In the genomic region with DNA sequence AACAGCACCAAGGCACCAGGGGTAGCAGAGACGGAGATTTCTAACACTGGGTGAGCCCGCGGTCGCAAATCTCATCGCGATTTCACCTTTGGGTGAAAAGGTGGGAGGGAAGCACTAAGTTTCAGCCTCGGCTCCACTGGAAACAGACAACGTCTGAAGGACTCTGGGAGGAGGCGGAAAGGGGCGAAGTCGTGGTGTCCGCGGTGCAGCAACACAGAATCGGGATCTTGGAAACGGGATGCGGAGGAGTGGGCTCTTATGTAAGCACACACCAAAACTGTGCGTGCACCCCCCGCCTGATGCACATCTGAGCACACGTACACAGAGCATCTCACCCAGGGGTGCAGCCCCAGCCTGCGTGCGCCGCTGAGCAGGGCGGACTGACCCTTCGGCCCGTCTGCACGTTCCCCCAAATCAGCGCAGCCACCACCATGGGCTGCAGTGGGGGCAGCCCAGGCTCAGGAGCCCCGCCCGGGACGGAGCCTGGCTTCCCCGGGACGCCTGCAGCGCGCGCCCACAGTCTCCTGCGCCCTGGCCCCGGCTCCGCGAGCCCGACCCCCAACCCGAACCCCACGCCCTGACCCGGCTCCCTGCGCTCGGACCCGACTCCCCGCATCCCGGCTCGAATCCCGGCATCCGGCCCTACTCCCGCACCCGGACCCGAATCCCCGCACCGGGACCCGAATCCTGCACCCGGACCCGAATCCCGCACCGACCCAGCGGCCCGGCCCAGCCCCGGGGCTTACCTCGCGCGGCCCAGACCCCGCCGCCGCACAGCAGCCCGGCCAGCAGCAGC, we compare ENCODE assay signal across 1 cellular context.
A peak's percentile ranks its signal among the peaks of the same experiment; 100 is the strongest.
TF ChIP-seq lines count a peak whose summit lies in the region.

No MANE protein-coding gene starts in this region.

TF ChIP-seq in HepG2, 621 proteins besides CTCF, POLR2A, EP300 and RAD21 (continued from another document and continues in another):
- TF ChIP-seq, protein P1, sequence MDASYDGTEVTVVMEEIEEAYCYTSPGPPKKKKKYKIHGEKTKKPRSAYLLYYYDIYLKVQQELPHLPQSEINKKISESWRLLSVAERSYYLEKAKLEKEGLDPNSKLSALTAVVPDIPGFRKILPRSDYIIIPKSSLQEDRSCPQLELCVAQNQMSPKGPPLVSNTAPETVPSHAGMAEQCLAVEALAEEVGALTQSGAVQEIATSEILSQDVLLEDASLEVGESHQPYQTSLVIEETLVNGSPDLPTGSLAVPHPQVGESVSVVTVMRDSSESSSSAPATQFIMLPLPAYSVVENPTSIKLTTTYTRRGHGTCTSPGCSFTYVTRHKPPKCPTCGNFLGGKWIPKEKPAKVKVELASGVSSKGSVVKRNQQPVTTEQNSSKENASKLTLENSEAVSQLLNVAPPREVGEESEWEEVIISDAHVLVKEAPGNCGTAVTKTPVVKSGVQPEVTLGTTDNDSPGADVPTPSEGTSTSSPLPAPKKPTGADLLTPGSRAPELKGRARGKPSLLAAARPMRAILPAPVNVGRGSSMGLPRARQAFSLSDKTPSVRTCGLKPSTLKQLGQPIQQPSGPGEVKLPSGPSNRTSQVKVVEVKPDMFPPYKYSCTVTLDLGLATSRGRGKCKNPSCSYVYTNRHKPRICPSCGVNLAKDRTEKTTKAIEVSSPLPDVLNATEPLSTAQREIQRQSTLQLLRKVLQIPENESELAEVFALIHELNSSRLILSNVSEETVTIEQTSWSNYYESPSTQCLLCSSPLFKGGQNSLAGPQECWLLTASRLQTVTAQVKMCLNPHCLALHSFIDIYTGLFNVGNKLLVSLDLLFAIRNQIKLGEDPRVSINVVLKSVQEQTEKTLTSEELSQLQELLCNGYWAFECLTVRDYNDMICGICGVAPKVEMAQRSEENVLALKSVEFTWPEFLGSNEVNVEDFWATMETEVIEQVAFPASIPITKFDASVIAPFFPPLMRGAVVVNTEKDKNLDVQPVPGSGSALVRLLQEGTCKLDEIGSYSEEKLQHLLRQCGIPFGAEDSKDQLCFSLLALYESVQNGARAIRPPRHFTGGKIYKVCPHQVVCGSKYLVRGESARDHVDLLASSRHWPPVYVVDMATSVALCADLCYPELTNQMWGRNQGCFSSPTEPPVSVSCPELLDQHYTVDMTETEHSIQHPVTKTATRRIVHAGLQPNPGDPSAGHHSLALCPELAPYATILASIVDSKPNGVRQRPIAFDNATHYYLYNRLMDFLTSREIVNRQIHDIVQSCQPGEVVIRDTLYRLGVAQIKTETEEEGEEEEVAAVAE (CRISPR knock-in tag; IDR thresholded peaks at IDR 0.05; ENCODE audit: borderline replicate concordance), result no peak
- TF ChIP-seq IRX3 (CRISPR knock-in tag; IDR thresholded peaks at IDR 0.05; ENCODE audit: borderline replicate concordance, low read depth) (no peak), ARNT2 (CRISPR knock-in tag; IDR thresholded peaks at IDR 0.05; ENCODE audit: low read depth) (no peak), ZMAT3 (CRISPR knock-in tag; conservative IDR thresholded peaks at IDR 0.05) (0 out of 2 replicates have a peak, but pooled peaks have one; percentile 22), BCL6 (CRISPR knock-in tag; IDR thresholded peaks at IDR 0.05) (no peak), ZBTB7A (CRISPR knock-in tag; IDR thresholded peaks at IDR 0.05) (no peak), SOX13 (IDR thresholded peaks at IDR 0.05) (no peak), SOX13 (CRISPR knock-in tag; conservative IDR thresholded peaks at IDR 0.05 in 1 of 2, IDR thresholded peaks at IDR 0.05 in 1 of 2) (no peak), ZNF7 (CRISPR knock-in tag; IDR thresholded peaks at IDR 0.05) (no peak), KMT2A (CRISPR knock-in tag; IDR thresholded peaks at IDR 0.05) (peak; percentile 75; the same call in 1 of the 2 replicates), ZNF431 (CRISPR knock-in tag; IDR thresholded peaks at IDR 0.05; ENCODE audit: borderline replicate concordance, low read depth) (no peak), SALL1 (CRISPR knock-in tag; IDR thresholded peaks at IDR 0.05) (peak; percentile 30; the same call in 1 of the 2 replicates), PRMT3 (CRISPR knock-in tag; IDR thresholded peaks at IDR 0.05; ENCODE audit: borderline replicate concordance, low read depth) (0 out of 2 replicates have a peak, but pooled peaks have one; percentile 41), ZC3H4 (CRISPR knock-in tag; IDR thresholded peaks at IDR 0.05; ENCODE audit: borderline replicate concordance) (no peak), HNF4A (CRISPR knock-in tag; IDR thresholded peaks at IDR 0.05) (no peak), TCF7 (IDR thresholded peaks at IDR 0.05; ENCODE audit: low read depth) (no peak), WIZ (CRISPR knock-in tag; IDR thresholded peaks at IDR 0.05) (no peak), PPARG (CRISPR knock-in tag; conservative IDR thresholded peaks at IDR 0.05) (no peak), ZNF772 (CRISPR knock-in tag; IDR thresholded peaks at IDR 0.05) (0 out of 2 replicates have a peak, but pooled peaks have one; percentile 26), ZNF547 (CRISPR knock-in tag; IDR thresholded peaks at IDR 0.05) (no peak; the same call in 1 of the 2 replicates), ZNF619 (CRISPR knock-in tag; IDR thresholded peaks at IDR 0.05) (no peak), ZNF383 (CRISPR knock-in tag; IDR thresholded peaks at IDR 0.05; ENCODE audit: borderline replicate concordance) (no peak), ZNF660 (CRISPR knock-in tag; IDR thresholded peaks at IDR 0.05; ENCODE audit: borderline replicate concordance, low read depth) (no peak)
- TF ChIP-seq, protein P2, sequence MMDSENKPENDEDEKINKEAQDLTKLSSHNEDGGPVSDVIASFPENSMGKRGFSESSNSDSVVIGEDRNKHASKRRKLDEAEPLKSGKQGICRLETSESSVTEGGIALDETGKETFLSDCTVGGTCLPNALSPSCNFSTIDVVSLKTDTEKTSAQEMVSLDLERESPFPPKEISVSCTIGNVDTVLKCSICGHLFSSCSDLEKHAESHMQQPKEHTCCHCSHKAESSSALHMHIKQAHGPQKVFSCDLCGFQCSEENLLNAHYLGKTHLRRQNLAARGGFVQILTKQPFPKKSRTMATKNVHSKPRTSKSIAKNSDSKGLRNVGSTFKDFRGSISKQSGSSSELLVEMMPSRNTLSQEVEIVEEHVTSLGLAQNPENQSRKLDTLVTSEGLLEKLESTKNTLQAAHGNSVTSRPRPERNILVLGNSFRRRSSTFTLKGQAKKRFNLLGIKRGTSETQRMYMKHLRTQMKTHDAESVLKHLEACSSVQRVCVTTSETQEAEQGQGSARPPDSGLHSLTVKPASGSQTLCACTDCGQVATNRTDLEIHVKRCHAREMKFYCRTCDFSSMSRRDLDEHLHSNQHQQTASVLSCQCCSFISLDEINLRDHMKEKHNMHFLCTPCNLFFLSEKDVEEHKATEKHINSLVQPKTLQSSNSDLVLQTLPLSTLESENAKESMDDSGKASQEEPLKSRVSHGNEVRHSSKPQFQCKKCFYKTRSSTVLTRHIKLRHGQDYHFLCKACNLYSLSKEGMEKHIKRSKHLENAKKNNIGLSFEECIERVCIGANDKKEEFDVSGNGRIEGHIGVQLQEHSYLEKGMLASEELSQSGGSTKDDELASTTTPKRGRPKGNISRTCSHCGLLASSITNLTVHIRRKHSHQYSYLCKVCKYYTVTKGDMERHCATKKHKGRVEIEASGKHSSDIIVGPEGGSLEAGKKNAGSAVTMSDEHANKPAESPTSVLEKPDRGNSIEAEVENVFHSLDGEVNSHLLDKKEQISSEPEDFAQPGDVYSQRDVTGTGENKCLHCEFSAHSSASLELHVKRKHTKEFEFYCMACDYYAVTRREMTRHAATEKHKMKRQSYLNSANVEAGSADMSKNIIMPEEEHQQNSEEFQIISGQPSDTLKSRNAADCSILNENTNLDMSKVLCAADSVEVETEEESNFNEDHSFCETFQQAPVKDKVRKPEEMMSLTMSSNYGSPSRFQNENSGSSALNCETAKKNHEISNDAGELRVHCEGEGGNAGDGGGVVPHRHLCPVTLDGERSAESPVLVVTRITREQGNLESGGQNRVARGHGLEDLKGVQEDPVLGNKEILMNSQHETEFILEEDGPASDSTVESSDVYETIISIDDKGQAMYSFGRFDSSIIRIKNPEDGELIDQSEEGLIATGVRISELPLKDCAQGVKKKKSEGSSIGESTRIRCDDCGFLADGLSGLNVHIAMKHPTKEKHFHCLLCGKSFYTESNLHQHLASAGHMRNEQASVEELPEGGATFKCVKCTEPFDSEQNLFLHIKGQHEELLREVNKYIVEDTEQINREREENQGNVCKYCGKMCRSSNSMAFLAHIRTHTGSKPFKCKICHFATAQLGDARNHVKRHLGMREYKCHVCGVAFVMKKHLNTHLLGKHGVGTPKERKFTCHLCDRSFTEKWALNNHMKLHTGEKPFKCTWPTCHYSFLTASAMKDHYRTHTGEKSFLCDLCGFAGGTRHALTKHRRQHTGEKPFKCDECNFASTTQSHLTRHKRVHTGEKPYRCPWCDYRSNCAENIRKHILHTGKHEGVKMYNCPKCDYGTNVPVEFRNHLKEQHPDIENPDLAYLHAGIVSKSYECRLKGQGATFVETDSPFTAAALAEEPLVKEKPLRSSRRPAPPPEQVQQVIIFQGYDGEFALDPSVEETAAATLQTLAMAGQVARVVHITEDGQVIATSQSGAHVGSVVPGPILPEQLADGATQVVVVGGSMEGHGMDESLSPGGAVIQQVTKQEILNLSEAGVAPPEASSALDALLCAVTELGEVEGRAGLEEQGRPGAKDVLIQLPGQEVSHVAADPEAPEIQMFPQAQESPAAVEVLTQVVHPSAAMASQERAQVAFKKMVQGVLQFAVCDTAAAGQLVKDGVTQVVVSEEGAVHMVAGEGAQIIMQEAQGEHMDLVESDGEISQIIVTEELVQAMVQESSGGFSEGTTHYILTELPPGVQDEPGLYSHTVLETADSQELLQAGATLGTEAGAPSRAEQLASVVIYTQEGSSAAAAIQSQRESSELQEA (CRISPR knock-in tag; IDR thresholded peaks at IDR 0.05; ENCODE audit: not compliant biosample characterization), result peak; percentile 88
- TF ChIP-seq, protein P3, sequence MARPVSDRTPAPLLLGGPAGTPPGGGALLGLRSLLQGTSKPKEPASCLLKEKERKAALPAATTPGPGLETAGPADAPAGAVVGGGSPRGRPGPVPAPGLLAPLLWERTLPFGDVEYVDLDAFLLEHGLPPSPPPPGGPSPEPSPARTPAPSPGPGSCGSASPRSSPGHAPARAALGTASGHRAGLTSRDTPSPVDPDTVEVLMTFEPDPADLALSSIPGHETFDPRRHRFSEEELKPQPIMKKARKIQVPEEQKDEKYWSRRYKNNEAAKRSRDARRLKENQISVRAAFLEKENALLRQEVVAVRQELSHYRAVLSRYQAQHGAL (CRISPR knock-in tag; IDR thresholded peaks at IDR 0.05; ENCODE audit: not compliant biosample characterization), result no peak
- TF ChIP-seq, protein P4, sequence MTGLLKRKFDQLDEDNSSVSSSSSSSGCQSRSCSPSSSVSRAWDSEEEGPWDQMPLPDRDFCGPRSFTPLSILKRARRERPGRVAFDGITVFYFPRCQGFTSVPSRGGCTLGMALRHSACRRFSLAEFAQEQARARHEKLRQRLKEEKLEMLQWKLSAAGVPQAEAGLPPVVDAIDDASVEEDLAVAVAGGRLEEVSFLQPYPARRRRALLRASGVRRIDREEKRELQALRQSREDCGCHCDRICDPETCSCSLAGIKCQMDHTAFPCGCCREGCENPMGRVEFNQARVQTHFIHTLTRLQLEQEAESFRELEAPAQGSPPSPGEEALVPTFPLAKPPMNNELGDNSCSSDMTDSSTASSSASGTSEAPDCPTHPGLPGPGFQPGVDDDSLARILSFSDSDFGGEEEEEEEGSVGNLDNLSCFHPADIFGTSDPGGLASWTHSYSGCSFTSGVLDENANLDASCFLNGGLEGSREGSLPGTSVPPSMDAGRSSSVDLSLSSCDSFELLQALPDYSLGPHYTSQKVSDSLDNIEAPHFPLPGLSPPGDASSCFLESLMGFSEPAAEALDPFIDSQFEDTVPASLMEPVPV (CRISPR knock-in tag; IDR thresholded peaks at IDR 0.05), result no peak
- TF ChIP-seq, protein P5, sequence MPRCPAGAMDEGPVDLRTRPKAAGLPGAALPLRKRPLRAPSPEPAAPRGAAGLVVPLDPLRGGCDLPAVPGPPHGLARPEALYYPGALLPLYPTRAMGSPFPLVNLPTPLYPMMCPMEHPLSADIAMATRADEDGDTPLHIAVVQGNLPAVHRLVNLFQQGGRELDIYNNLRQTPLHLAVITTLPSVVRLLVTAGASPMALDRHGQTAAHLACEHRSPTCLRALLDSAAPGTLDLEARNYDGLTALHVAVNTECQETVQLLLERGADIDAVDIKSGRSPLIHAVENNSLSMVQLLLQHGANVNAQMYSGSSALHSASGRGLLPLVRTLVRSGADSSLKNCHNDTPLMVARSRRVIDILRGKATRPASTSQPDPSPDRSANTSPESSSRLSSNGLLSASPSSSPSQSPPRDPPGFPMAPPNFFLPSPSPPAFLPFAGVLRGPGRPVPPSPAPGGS (CRISPR knock-in tag; IDR thresholded peaks at IDR 0.05), result no peak; the same call in 1 of the 2 replicates
- TF ChIP-seq, protein P6, sequence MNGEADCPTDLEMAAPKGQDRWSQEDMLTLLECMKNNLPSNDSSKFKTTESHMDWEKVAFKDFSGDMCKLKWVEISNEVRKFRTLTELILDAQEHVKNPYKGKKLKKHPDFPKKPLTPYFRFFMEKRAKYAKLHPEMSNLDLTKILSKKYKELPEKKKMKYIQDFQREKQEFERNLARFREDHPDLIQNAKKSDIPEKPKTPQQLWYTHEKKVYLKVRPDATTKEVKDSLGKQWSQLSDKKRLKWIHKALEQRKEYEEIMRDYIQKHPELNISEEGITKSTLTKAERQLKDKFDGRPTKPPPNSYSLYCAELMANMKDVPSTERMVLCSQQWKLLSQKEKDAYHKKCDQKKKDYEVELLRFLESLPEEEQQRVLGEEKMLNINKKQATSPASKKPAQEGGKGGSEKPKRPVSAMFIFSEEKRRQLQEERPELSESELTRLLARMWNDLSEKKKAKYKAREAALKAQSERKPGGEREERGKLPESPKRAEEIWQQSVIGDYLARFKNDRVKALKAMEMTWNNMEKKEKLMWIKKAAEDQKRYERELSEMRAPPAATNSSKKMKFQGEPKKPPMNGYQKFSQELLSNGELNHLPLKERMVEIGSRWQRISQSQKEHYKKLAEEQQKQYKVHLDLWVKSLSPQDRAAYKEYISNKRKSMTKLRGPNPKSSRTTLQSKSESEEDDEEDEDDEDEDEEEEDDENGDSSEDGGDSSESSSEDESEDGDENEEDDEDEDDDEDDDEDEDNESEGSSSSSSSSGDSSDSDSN (CRISPR knock-in tag; IDR thresholded peaks at IDR 0.05), result peak; percentile 57
